23 cellular contexts compared by ENCODE assay signal in genomic region chr9:32854271-32854670, GRCh38.
"Had no signal": no experiment of that assay in that cellular context is flagged by ENCODE, and none has a peak within 500 bp of the region (broad histone marks: within the 10 kb centered on the region; RNA-seq: fewer than 3 reads in every experiment).

No MANE protein-coding gene starts in this region.

- DNase-seq: activated CD4-positive, alpha-beta memory T cell treated with anti-CD3 and anti-CD28 coated beads, Interleukin-2, amount 10 ng/mL, durations not matched to agents 7 days and 5 days; activated CD4-positive, alpha-beta T cell treated with anti-CD3 and anti-CD28 coated beads for 1 hour; activated CD4-positive, alpha-beta T cell treated with anti-CD3 and anti-CD28 coated beads, Interleukin-2, amount 10 ng/mL, durations not matched to agents 7 days and 5 days; activated T-cell treated with anti-CD3 and anti-CD28 coated beads, Interleukin-2, amount 50 U/mL, for 4 hours; anterior cingulate cortex; body of pancreas; dermis blood vessel endothelial cell; effector CD8-positive, alpha-beta T cell; gastrocnemius medialis; left colon; naive thymus-derived CD4-positive, alpha-beta T cell; ovary; retina; stimulated activated CD4-positive, alpha-beta T cell treated with anti-CD3 and anti-CD28 coated beads, Interleukin-4, amount 100 ng/mL, for 24 hours; T-helper 17 cell; T1000 had no signal

- H3K4me1 ChIP-seq: body of pancreas, gastrocnemius medialis, vagina had no signal

- H3K27ac ChIP-seq: body of pancreas, epithelial cell of prostate, gastrocnemius medialis, hepatocyte, ovary, skin epidermis, vagina had no signal

- H3K79me2 ChIP-seq: hepatocyte had no signal

- H3K4me2 ChIP-seq: hepatocyte had no signal

- ATAC-seq: activated T-cell treated with anti-CD3 and anti-CD28 coated beads, Interleukin-2, amount 50 U/mL, for 4 hours; body of pancreas; gastrocnemius medialis; left colon; naive thymus-derived CD4-positive, alpha-beta T cell; sciatic nerve; stimulated activated effector memory CD8-positive, alpha-beta T cell treated with anti-CD3 and anti-CD28 coated beads, Interleukin-12 subunit alpha, Interleukin-12 subunit beta, amount 100 ng/mL, for 72 hours; T-helper 17 cell; WTC11 had no signal

- H3K36me3 ChIP-seq: gastrocnemius medialis, ovary, vagina had no signal

- H3K27me3 ChIP-seq: body of pancreas, gastrocnemius medialis, ovary, vagina had no signal

- H2AFZ ChIP-seq: hepatocyte had no signal

- H3K9me3 ChIP-seq: body of pancreas, gastrocnemius medialis, ovary, vagina had no signal

- H3K4me3 ChIP-seq: body of pancreas, gastrocnemius medialis, hepatocyte, ovary, skin epidermis, vagina had no signal
